In genomic region chr5:133460172-133460758, GRCh38 we compare ENCODE assay signal across 8 cellular contexts.
DNase-seq lines count a peak whose midpoint lies in the region; ATAC-seq, FAIRE-seq and TF ChIP-seq lines count a peak whose summit lies in the region.

No MANE protein-coding gene starts in this region.

- FAIRE-seq in kidney (lab: Jason Lieb, UNC): no peak
- FAIRE-seq in urothelium cell line (lab: Jason Lieb, UNC): peak; percentile 20

- no peak overlapping the region for H3K9ac ChIP-seq in DND-41 (ENCODE audit: low read depth, low read length)
- H3K9ac ChIP-seq in kidney (ENCODE audit: low read length in 2 of 2): no peak overlapping the region

- H3K27me3 ChIP-seq in DND-41 (ENCODE audit: insufficient read depth, low read length, poor library complexity): peaks cover 4% of the 10 kb centered on the region
- H3K27me3 ChIP-seq in HL-60 (ENCODE audit: insufficient read depth, poor library complexity, severe bottlenecking): no peaks in the 10 kb centered on the region

- H3K36me3 ChIP-seq in DND-41 (ENCODE audit: insufficient read depth, low read length): no peaks in the 10 kb centered on the region
- H3K36me3 ChIP-seq in kidney (ENCODE audit: control insufficient read depth in 1 of 2, insufficient read depth in 2 of 2, low read length in 2 of 2): no peaks in the 10 kb centered on the region

- DNase-seq in DND-41 (peak; percentile 48), HL-60 (ENCODE audit: low read depth in 1 of 2, low spot score in 1 of 2) (peak in 1 of 2 experiments; percentile 1), kidney (no peak), urothelium cell line (ENCODE audit: low spot score) (peak; percentile 70), kidney glomerular epithelial cell (lab: John Stamatoyannopoulos, UW) (no peak)
- DNase-seq in activated CD8-positive, alpha-beta memory T cell treated with anti-CD3 and anti-CD28 coated beads, Interleukin-2, amount 50 U/mL, for 48 hours: peak; percentile 86

- no peaks in the 10 kb centered on the region for H3K79me2 ChIP-seq in DND-41 (ENCODE audit: insufficient read depth, low read length)

- no peak overlapping the region for H2AFZ ChIP-seq in DND-41 (ENCODE audit: low read depth, low read length)

- H3K4me2 ChIP-seq in DND-41 (ENCODE audit: insufficient read depth, low read length): no peak overlapping the region

- H3K4me1 ChIP-seq in DND-41 (ENCODE audit: insufficient read depth, low read length): peaks cover 4% of the 10 kb centered on the region
- peaks cover 0 to 4% of the 10 kb centered on the region in 2 donors for H3K4me1 ChIP-seq in kidney (ENCODE audit: control insufficient read depth in 1 of 2, insufficient read depth in 1 of 2, low read depth in 1 of 2, low read length in 2 of 2)

- peak; percentile 81 for TF ChIP-seq CTCF in DND-41 (IDR thresholded peaks at IDR 0.05; ENCODE audit: borderline replicate concordance, extremely low read depth, low read length, poor library complexity, severe bottlenecking)
- peak; percentile 1 for TF ChIP-seq CTCF in HL-60 (IDR thresholded peaks at IDR 0.05; ENCODE audit: insufficient read depth, low read length)
- peak; percentile 33 for TF ChIP-seq CTCF in kidney (IDR thresholded peaks at IDR 0.05; ENCODE audit: borderline replicate concordance, extremely low read depth, insufficient read depth)

- no peaks in the 10 kb centered on the region for H3K9me3 ChIP-seq in DND-41 (ENCODE audit: insufficient read depth, low read length, severe bottlenecking)
- no peaks in the 10 kb centered on the region for H3K9me3 ChIP-seq in kidney (ENCODE audit: control insufficient read depth in 1 of 2, low read length in 2 of 2)

- ATAC-seq in DND-41 (ENCODE audit: insufficient read depth, low read depth) (peak; percentile 72), GM19023 (IDR thresholded peaks at IDR 0.05; ENCODE audit: unreplicated experiment) (no peak), GM18520 (IDR thresholded peaks at IDR 0.05; ENCODE audit: unreplicated experiment) (no peak)

- H3K27ac ChIP-seq in DND-41 (ENCODE audit: low read length) (no peak overlapping the region), HL-60 (replicated peaks) (no peak overlapping the region), kidney (ENCODE audit: low read depth in 2 of 2, low read length in 2 of 2) (no peak overlapping the region)

- H3K4me3 ChIP-seq in DND-41 (ENCODE audit: low read depth in 1 of 2, low read length in 2 of 2): no peak overlapping the region
- no peak overlapping the region for H3K4me3 ChIP-seq in HL-60 (replicated peaks; ENCODE audit: insufficient read depth, low read length)
- no peak overlapping the region for H3K4me3 ChIP-seq in kidney (ENCODE audit: low read length in 2 of 2)

- intact Hi-C loops in kidney (cut with DNase I): no loop called here

- H4K20me1 ChIP-seq in DND-41 (ENCODE audit: insufficient read depth, low read length): peaks cover 3% of the 10 kb centered on the region; the same call in 1 of the 2 replicates

Comparison
In these comparisons a context has a peak if more than half of its experiments do, and no peak if none do; other contexts are left out.
1. DNase-seq: peak in DND-41 (single experiment), activated CD8-positive, alpha-beta memory T cell treated with anti-CD3 and anti-CD28 coated beads, Interleukin-2, amount 50 U/mL, for 48 hours (single experiment) and urothelium cell line (single experiment); none in kidney (single experiment) and kidney glomerular epithelial cell (single experiment).
2. CTCF ChIP-seq: peak in every context shown above with its lines; median percentile 81 in DND-41; 33 in kidney; 1 in HL-60.